Comparison of ENCODE assay signal across 1 cellular context in the genomic region with DNA sequence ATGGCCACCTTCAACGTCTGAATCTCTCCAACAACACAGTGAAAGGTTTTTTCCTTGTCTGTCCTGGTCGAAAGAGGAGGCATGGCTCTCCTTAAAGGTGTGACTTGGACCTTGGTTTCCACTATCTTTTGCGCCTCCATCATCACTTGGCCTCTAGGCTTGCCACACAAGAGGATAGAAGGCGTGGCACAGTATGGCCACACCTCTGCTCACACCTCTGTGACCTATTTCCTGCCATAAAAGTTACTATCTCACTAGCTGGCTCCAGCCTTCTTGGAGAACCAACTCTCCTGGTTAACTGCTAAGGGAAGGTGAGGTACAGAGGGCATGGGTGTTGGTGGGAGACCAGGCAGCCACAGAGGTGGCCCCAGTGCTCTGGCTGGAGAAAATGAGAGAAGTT.
TF ChIP-seq lines count a peak whose summit lies in the region.

No MANE protein-coding gene starts in this region.

TF ChIP-seq in H1, 55 proteins besides CTCF, POLR2A, EP300 and RAD21:
- TF ChIP-seq BCL11A (IDR thresholded peaks at IDR 0.05; ENCODE audit: low read depth in 2 of 2, low read length in 2 of 2): no peak
- TF ChIP-seq JUN (IDR thresholded peaks at IDR 0.05; ENCODE audit: low read depth, low read length): no peak
